ENCODE assay signal across 20 cellular contexts in genomic region chr4:186927624-186928023, GRCh38.
"Had no signal": no experiment of that assay in that cellular context is flagged by ENCODE, and none has a peak within 500 bp of the region (broad histone marks: within the 10 kb centered on the region; RNA-seq: fewer than 3 reads in every experiment).

No MANE protein-coding gene starts in this region.

- ATAC-seq: left lung; sciatic nerve; stimulated activated memory B cell treated with anti-CD40 and anti-IgM and Interleukin-4, amounts not matched to agents 10 μg/mL and 1 μg/mL and 100 μg/mL, for 72 hours had no signal

- H3K27me3 Mint-ChIP-seq: activated naive CD8-positive, alpha-beta T cell treated with anti-CD3 and anti-CD28 coated beads for 36 hours; activated T-cell treated with anti-CD3 and anti-CD28 coated beads, Interleukin-2, amount 50 U/mL, for 24 hours; stimulated activated memory B cell treated with anti-CD40 and anti-IgM and Interleukin-4, amounts not matched to agents 10 μg/mL and 1 μg/mL and 100 μg/mL, for 72 hours had no signal

- DNase-seq: activated CD8-positive, alpha-beta memory T cell treated with anti-CD3 and anti-CD28 coated beads, Interleukin-2, amount 50 U/mL, for 4 hours; activated naive CD4-positive, alpha-beta T cell treated with Interleukin-2 at 50 U/mL for 16 hours; activated naive CD8-positive, alpha-beta T cell treated with anti-CD3 and anti-CD28 coated beads for 36 hours; activated T-cell treated with anti-CD3 and anti-CD28 coated beads, Interleukin-2, amount 50 U/mL, for 24 hours; effector CD4-positive, alpha-beta T cell; foreskin melanocyte; immature natural killer cell; kidney glomerular epithelial cell; left lung; nucleus accumbens; stimulated activated CD4-positive, alpha-beta T cell treated with anti-CD3 and anti-CD28 coated beads, Interleukin-15, amount 100 ng/mL, for 24 hours; T-helper 1 cell; transverse colon; WERI-Rb-1 had no signal

- H3K4me1 ChIP-seq: left lung had no signal

- H3K4me3 Mint-ChIP-seq: activated naive CD8-positive, alpha-beta T cell treated with anti-CD3 and anti-CD28 coated beads for 36 hours; activated T-cell treated with anti-CD3 and anti-CD28 coated beads, Interleukin-2, amount 50 U/mL, for 24 hours; immature natural killer cell; nephron; stimulated activated memory B cell treated with anti-CD40 and anti-IgM and Interleukin-4, amounts not matched to agents 10 μg/mL and 1 μg/mL and 100 μg/mL, for 72 hours had no signal

- H3K27ac Mint-ChIP-seq: activated naive CD8-positive, alpha-beta T cell treated with anti-CD3 and anti-CD28 coated beads for 36 hours; activated T-cell treated with anti-CD3 and anti-CD28 coated beads, Interleukin-2, amount 50 U/mL, for 24 hours; activated T-helper 2 cell treated with anti-CD3 and anti-CD28 coated beads, Interferon-gamma antibody, Interleukin-2, Interleukin-4, amounts not matched to agents 10 μg/mL and 5 μg/mL and 100 μg/mL, durations not matched to agents 14 hours and 24 hours and 36 hours; immature natural killer cell; nephron; stimulated activated memory B cell treated with anti-CD40 and anti-IgM and Interleukin-4, amounts not matched to agents 10 μg/mL and 1 μg/mL and 100 μg/mL, for 72 hours had no signal

- H3K4me3 ChIP-seq: cardiac muscle cell, hepatocyte, left lung, transverse colon had no signal

- H3K27me3 ChIP-seq: cardiac muscle cell, hepatocyte, left lung, transverse colon had no signal

- H3K9me3 ChIP-seq: transverse colon had no signal

- H3K4me2 ChIP-seq: hepatocyte had no signal

- H3K36me3 Mint-ChIP-seq: activated naive CD8-positive, alpha-beta T cell treated with anti-CD3 and anti-CD28 coated beads for 36 hours; stimulated activated memory B cell treated with anti-CD40 and anti-IgM and Interleukin-4, amounts not matched to agents 10 μg/mL and 1 μg/mL and 100 μg/mL, for 72 hours had no signal

- H3K27ac ChIP-seq: cardiac muscle cell, hepatocyte, left lung, transverse colon, WERI-Rb-1 had no signal

- H3K4me1 Mint-ChIP-seq: activated naive CD8-positive, alpha-beta T cell treated with anti-CD3 and anti-CD28 coated beads for 36 hours; immature natural killer cell; stimulated activated memory B cell treated with anti-CD40 and anti-IgM and Interleukin-4, amounts not matched to agents 10 μg/mL and 1 μg/mL and 100 μg/mL, for 72 hours had no signal

- H2AFZ ChIP-seq: hepatocyte had no signal

- H3K36me3 ChIP-seq: cardiac muscle cell, left lung, transverse colon, WERI-Rb-1 had no signal
